ENCODE assay signal across 8 cellular contexts in the genomic region with DNA sequence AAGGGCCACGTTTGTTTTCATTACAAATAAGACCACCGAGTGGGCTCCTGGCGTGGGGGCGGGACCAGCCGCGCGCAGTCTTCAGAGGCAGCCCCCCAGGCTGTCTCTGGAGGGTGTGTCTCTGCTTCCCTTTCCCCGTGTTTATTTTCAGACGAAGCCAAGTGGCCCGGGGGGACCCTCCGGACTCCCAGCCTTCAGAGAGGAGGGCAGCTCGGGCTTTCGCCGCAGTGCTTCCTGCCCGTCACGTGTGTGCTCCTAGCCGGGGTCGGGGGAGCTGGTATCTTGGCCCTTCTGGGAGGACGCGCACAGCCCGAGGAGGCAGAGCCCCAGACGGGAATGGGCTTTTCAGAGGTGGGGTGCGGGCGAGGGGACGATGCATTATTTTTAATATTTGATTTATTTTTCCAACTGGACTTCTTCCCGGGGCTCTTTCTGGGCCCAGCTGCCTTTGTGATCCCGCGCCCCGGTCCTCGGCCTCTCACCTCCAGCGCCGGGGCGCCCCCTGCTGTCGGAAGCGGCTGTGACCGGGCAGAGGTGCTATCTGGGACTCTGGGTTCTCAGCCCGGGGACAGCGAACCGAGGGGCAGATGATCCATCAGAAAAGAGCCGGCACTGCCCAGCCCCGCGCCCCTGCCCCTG.
DNase-seq lines count a peak whose midpoint lies in the region; ATAC-seq and TF ChIP-seq lines count a peak whose summit lies in the region.

No MANE protein-coding gene starts in this region.

- no peaks in the 10 kb centered on the region for H3K9me3 Mint-ChIP-seq in activated CD8-positive, alpha-beta T cell treated with anti-CD3 and anti-CD28 coated beads for 36 hours
- no peaks in the 10 kb centered on the region for H3K9me3 Mint-ChIP-seq in memory B cell

- peak overlapping the region; percentile 43 for H3K4me3 ChIP-seq in ectodermal cell (ENCODE audit: insufficient read depth, low read depth, low read length)

- CTCF ChIA-PET in activated CD8-positive, alpha-beta T cell treated with anti-CD3 and anti-CD28 coated beads for 36 hours (lab: Charles Lee), result interaction anchor here (0.6 to 2.9 kb wide), 43 partner anchors 9 to 824 kb away, joined by 3 to 82 read pairs (median 4); a partner anchor contains a TSS

- intact Hi-C loops in activated CD8-positive, alpha-beta T cell treated with anti-CD3 and anti-CD28 coated beads for 36 hours (cut with micrococcal nuclease), result loop anchor here (5.0 to 10.0 kb wide), 2 partner anchors 159 to 812 kb away; no protein-coding TSS in a partner anchor

- TF ChIP-seq CTCF in activated CD8-positive, alpha-beta T cell treated with anti-CD3 and anti-CD28 coated beads for 36 hours (IDR thresholded peaks at IDR 0.05), result peak; percentile 89

- no peaks in the 10 kb centered on the region for H3K9me3 ChIP-seq in ectodermal cell (ENCODE audit: control insufficient read depth, low read length)

- H3K27me3 Mint-ChIP-seq in activated CD8-positive, alpha-beta T cell treated with anti-CD3 and anti-CD28 coated beads for 36 hours, result peaks cover 14% of the 10 kb centered on the region
- H3K27me3 Mint-ChIP-seq in memory B cell, result no peaks in the 10 kb centered on the region

- peak; percentile 68 for ATAC-seq in GM18505 (IDR thresholded peaks at IDR 0.05; ENCODE audit: unreplicated experiment)
- peak; percentile 58 for ATAC-seq in HG03196 (IDR thresholded peaks at IDR 0.05; ENCODE audit: unreplicated experiment)
- ATAC-seq in activated CD8-positive, alpha-beta T cell treated with anti-CD3 and anti-CD28 coated beads for 36 hours, result peak; percentile 93
- peak; percentile 82 for ATAC-seq in memory B cell (ENCODE audit: low read depth)

- H3K4me1 Mint-ChIP-seq in activated CD8-positive, alpha-beta T cell treated with anti-CD3 and anti-CD28 coated beads for 36 hours (ENCODE audit: low read depth), result no peaks in the 10 kb centered on the region
- H3K4me1 Mint-ChIP-seq in memory B cell, result peaks cover 57% of the 10 kb centered on the region

- peak overlapping the region; percentile 91 for H3K27ac ChIP-seq in ectodermal cell (ENCODE audit: insufficient read depth, low read depth, low read length, poor library complexity, severe bottlenecking)

- peak overlapping the region; percentile 59 for H3K4me3 Mint-ChIP-seq in activated CD8-positive, alpha-beta T cell treated with anti-CD3 and anti-CD28 coated beads for 36 hours
- H3K4me3 Mint-ChIP-seq in memory B cell, result peak overlapping the region; percentile 92

- 1% methylated on average over 42 of the region's 42 CpGs for WGBS in ectodermal cell, 2 experiments

- no peak for TF ChIP-seq POLR2A in GM18505 (IDR thresholded peaks at IDR 0.05; ENCODE audit: borderline replicate concordance, extremely low read depth, insufficient read depth, insufficient read length)

- POLR2A ChIA-PET in activated CD8-positive, alpha-beta T cell treated with anti-CD3 and anti-CD28 coated beads for 36 hours (lab: Charles Lee), result interaction anchor here (0.9 kb wide), 1 partner anchor 9 kb away, joined by 3 read pairs; no protein-coding TSS in a partner anchor

- no peaks in the 10 kb centered on the region for H3K27me3 ChIP-seq in ectodermal cell (ENCODE audit: control insufficient read depth, insufficient read depth, low read length, poor library complexity, severe bottlenecking)

- DNase-seq in 8988T (peak; percentile 88), NCI-H510A treated with DMSO at 0.1 percent for 48 hours (lab: John Stamatoyannopoulos, UW) (peak; percentile 94), memory B cell (ENCODE audit: low spot score in 2 of 2) (peak; percentile 92 to 96)
- DNase-seq in activated CD8-positive, alpha-beta T cell treated with anti-CD3 and anti-CD28 coated beads for 36 hours, result peak; percentile 89
- peak; percentile 65 to 88 (median 83) for DNase-seq in stimulated activated CD4-positive, alpha-beta T cell treated with anti-CD3 and anti-CD28 coated beads, TNF-alpha, amount 100 ng/mL, for 48 hours (ENCODE audit: low read depth in 3 of 3)

- no peak overlapping the region for H3K27ac Mint-ChIP-seq in activated CD8-positive, alpha-beta T cell treated with anti-CD3 and anti-CD28 coated beads for 36 hours
- H3K27ac Mint-ChIP-seq in memory B cell, result peak overlapping the region; percentile 89

- H3K4me1 ChIP-seq in ectodermal cell (ENCODE audit: control insufficient read depth, insufficient read depth, low read length), result no peaks in the 10 kb centered on the region

- no peaks in the 10 kb centered on the region for H3K36me3 ChIP-seq in ectodermal cell (ENCODE audit: control insufficient read depth, insufficient read depth, low read length)

- H3K36me3 Mint-ChIP-seq in activated CD8-positive, alpha-beta T cell treated with anti-CD3 and anti-CD28 coated beads for 36 hours (ENCODE audit: low read depth), result no peaks in the 10 kb centered on the region
- H3K36me3 Mint-ChIP-seq in memory B cell, result peaks cover 57% of the 10 kb centered on the region

Comparison
In these comparisons a context has a peak if more than half of its experiments do, and no peak if none do; other contexts are left out.
1. Peak in every context shown above with its lines: DNase-seq, ATAC-seq, H3K4me3 ChIP-seq and H3K27ac ChIP-seq.